In genomic region chr2:15753233-15753798, GRCh38 we compare ENCODE assay signal across 21 cellular contexts.
DNase-seq lines count a peak whose midpoint lies in the region; ATAC-seq and TF ChIP-seq lines count a peak whose summit lies in the region.
"Had no signal": no experiment of that assay in that cellular context is flagged by ENCODE, and none has a peak within 500 bp of the region (broad histone marks: within the 10 kb centered on the region; RNA-seq: fewer than 3 reads in every experiment).

No MANE protein-coding gene starts in this region.

- no peak overlapping the region for H2BK12ac ChIP-seq in neuronal stem cell (ENCODE audit: low read length)

- no peak for ATAC-seq in left lobe of liver
- ATAC-seq: CD8-positive, alpha-beta T cell; GM12878 had no signal

- H3K14ac ChIP-seq in neuronal stem cell (ENCODE audit: low read length) = no peak overlapping the region

- H3K27me3 Mint-ChIP-seq in CD14-positive monocyte (ENCODE audit: low read depth in 3 of 3) = peaks cover 0 to 1% (median 0%) of the 10 kb centered on the region in 3 donors
- no peaks in the 10 kb centered on the region for H3K27me3 Mint-ChIP-seq in activated naive CD8-positive, alpha-beta T cell treated with anti-CD3 and anti-CD28 coated beads for 36 hours
- H3K27me3 Mint-ChIP-seq: CD4-positive, alpha-beta T cell had no signal

- DNase-seq in SK-N-DZ (ENCODE audit: low spot score) = peak; percentile 93
- DNase-seq in coronary artery (ENCODE audit: low spot score) = peak; percentile 33
- peak; percentile 12 for DNase-seq in left lobe of liver (ENCODE audit: low spot score)
- no peak for DNase-seq in neuronal stem cell (ENCODE audit: low spot score)
- no peak for DNase-seq in globus pallidus (ENCODE audit: low spot score)
- no peak for DNase-seq in CD14-positive monocyte (ENCODE audit: low spot score)
- DNase-seq in activated naive CD8-positive, alpha-beta T cell treated with anti-CD3 and anti-CD28 coated beads for 36 hours = no peak
- no peak for DNase-seq in suprapubic skin (ENCODE audit: low spot score in 2 of 2)
- DNase-seq: 8988T; ACHN; BE2C; C1 segment of cervical spinal cord; Caco-2; Calu3; CD4-positive, alpha-beta T cell; CD8-positive, alpha-beta T cell; DND-41; EL; GDM1 had no signal

- H3K23ac ChIP-seq in neuronal stem cell (ENCODE audit: low read depth, low read length, poor library complexity) = no peak overlapping the region

- H3K4me3 ChIP-seq in coronary artery (no peak overlapping the region), neuronal stem cell (ENCODE audit: low read length in 2 of 2) (no peak overlapping the region), suprapubic skin (no peak overlapping the region)
- H3K4me3 ChIP-seq: BLaER1, GM12878 had no signal

- no peak overlapping the region for H3K4me3 Mint-ChIP-seq in CD14-positive monocyte
- H3K4me3 Mint-ChIP-seq in activated naive CD8-positive, alpha-beta T cell treated with anti-CD3 and anti-CD28 coated beads for 36 hours = no peak overlapping the region
- H3K4me3 Mint-ChIP-seq: CD4-positive, alpha-beta T cell; CD8-positive, alpha-beta T cell had no signal

- H2BK15ac ChIP-seq in neuronal stem cell (ENCODE audit: low read length) = peak overlapping the region; percentile 7

- H3K4ac ChIP-seq in neuronal stem cell (ENCODE audit: low read length) = no peak overlapping the region

- peaks cover 0 to 3% of the 10 kb centered on the region in 2 donors for H3K4me1 ChIP-seq in neuronal stem cell (ENCODE audit: control insufficient read depth in 2 of 2, insufficient read depth in 1 of 2, low read depth in 1 of 2, low read length in 2 of 2)
- H3K4me1 ChIP-seq in suprapubic skin = peaks cover 9% of the 10 kb centered on the region
- H3K4me1 ChIP-seq: BE2C, BLaER1 had no signal

- H4K91ac ChIP-seq in neuronal stem cell (ENCODE audit: low read depth, low read length, poor library complexity) = no peak overlapping the region

- no peak overlapping the region for H2BK120ac ChIP-seq in neuronal stem cell (ENCODE audit: low read depth, low read length)

- H3K27ac Mint-ChIP-seq in CD14-positive monocyte = no peak overlapping the region
- no peak overlapping the region for H3K27ac Mint-ChIP-seq in activated naive CD8-positive, alpha-beta T cell treated with anti-CD3 and anti-CD28 coated beads for 36 hours
- H3K27ac Mint-ChIP-seq: CD4-positive, alpha-beta T cell; CD8-positive, alpha-beta T cell had no signal

- H3K27ac ChIP-seq in coronary artery (no peak overlapping the region), neuronal stem cell (replicated peaks; ENCODE audit: low read length) (no peak overlapping the region), suprapubic skin (no peak overlapping the region)
- H3K27ac ChIP-seq: BLaER1 had no signal

- no peak for TF ChIP-seq CTCF in coronary artery (IDR thresholded peaks at IDR 0.05)
- no peak for TF ChIP-seq CTCF in CD14-positive monocyte (IDR thresholded peaks at IDR 0.05)
- TF ChIP-seq CTCF in suprapubic skin (IDR thresholded peaks at IDR 0.05) = no peak

- no peak overlapping the region for H2BK5ac ChIP-seq in neuronal stem cell (ENCODE audit: low read length)

- TF ChIP-seq POLR2A in suprapubic skin (IDR thresholded peaks at IDR 0.05) = no peak

- peaks cover 0 to 7% of the 10 kb centered on the region in 2 donors for H3K9me3 ChIP-seq in neuronal stem cell (replicated peaks in 1 of 2; ENCODE audit: control insufficient read depth in 2 of 2, insufficient read depth in 1 of 2, low read depth in 1 of 2, low read length in 2 of 2)
- H3K9me3 ChIP-seq in suprapubic skin = no peaks in the 10 kb centered on the region
- H3K9me3 ChIP-seq: BE2C, BLaER1, Caco-2 had no signal

- intact Hi-C loops in CD14-positive monocyte (cut with micrococcal nuclease) = no loop called here

- H2AFZ ChIP-seq in neuronal stem cell (ENCODE audit: low read length) = no peak overlapping the region

- H3K9ac ChIP-seq in neuronal stem cell (ENCODE audit: low read depth, low read length, poor library complexity) = no peak overlapping the region
- H3K9ac ChIP-seq: BLaER1 had no signal

- TF ChIP-seq EP300 in suprapubic skin (IDR thresholded peaks at IDR 0.05) = no peak

- peak overlapping the region; percentile 45 for H3K18ac ChIP-seq in neuronal stem cell (ENCODE audit: low read length)

- H3K36me3 ChIP-seq in neuronal stem cell (replicated peaks in 1 of 2; ENCODE audit: control insufficient read depth in 2 of 2, insufficient read depth in 2 of 2, low read length in 2 of 2) (no peaks in the 10 kb centered on the region), suprapubic skin (no peaks in the 10 kb centered on the region)
- H3K36me3 ChIP-seq: BE2C, BLaER1 had no signal

- no peak overlapping the region for H3K4me2 ChIP-seq in neuronal stem cell (ENCODE audit: insufficient read depth, low read length, poor library complexity, severe bottlenecking)
- H3K4me2 ChIP-seq: BLaER1 had no signal

- H3K9me3 Mint-ChIP-seq in CD14-positive monocyte = peaks cover 2 to 11% (median 8%) of the 10 kb centered on the region in 7 donors
- no peaks in the 10 kb centered on the region for H3K9me3 Mint-ChIP-seq in activated naive CD8-positive, alpha-beta T cell treated with anti-CD3 and anti-CD28 coated beads for 36 hours
- H3K9me3 Mint-ChIP-seq: CD4-positive, alpha-beta T cell had no signal

- H3K36me3 Mint-ChIP-seq in CD14-positive monocyte = no peaks in the 10 kb centered on the region
- H3K36me3 Mint-ChIP-seq in activated naive CD8-positive, alpha-beta T cell treated with anti-CD3 and anti-CD28 coated beads for 36 hours = no peaks in the 10 kb centered on the region
- H3K36me3 Mint-ChIP-seq: CD8-positive, alpha-beta T cell had no signal

- H3K4me1 Mint-ChIP-seq in CD14-positive monocyte = no peaks in the 10 kb centered on the region
- no peaks in the 10 kb centered on the region for H3K4me1 Mint-ChIP-seq in activated naive CD8-positive, alpha-beta T cell treated with anti-CD3 and anti-CD28 coated beads for 36 hours

- no peak overlapping the region for H2AK5ac ChIP-seq in neuronal stem cell (ENCODE audit: low read depth, low read length)

- no CpG with 5 or more reads among the region's 7 CpGs for WGBS in neuronal stem cell (ENCODE audit: extremely low coverage in 2 of 2, insufficient read length in 2 of 2, insufficient replicate concordance in 1 of 2), 2 donors
- 73% methylated on average over 7 of the region's 7 CpGs for WGBS in suprapubic skin

- H4K8ac ChIP-seq in neuronal stem cell (ENCODE audit: low read depth, low read length) = no peak overlapping the region

- H3K27me3 ChIP-seq in neuronal stem cell (ENCODE audit: control insufficient read depth in 3 of 3, insufficient read depth in 3 of 3, low read depth in 1 of 3, low read length in 3 of 3) (peaks cover 0 to 11% (median 0%) of the 10 kb centered on the region in 3 experiments), suprapubic skin (no peaks in the 10 kb centered on the region)
- H3K27me3 ChIP-seq: BE2C, BLaER1 had no signal

- no peaks in the 10 kb centered on the region for H3K79me1 ChIP-seq in neuronal stem cell (ENCODE audit: low read depth, low read length)

Comparison
In these comparisons a context has a peak if more than half of its experiments do, and no peak if none do; other contexts are left out.
1. DNase-seq: peak in SK-N-DZ (single experiment), coronary artery (single experiment) and left lobe of liver (single experiment); none in neuronal stem cell (single experiment), globus pallidus (single experiment), CD14-positive monocyte (single experiment), activated naive CD8-positive, alpha-beta T cell treated with anti-CD3 and anti-CD28 coated beads for 36 hours (single experiment) and suprapubic skin (0 of 2).